In genomic region chr5:149496166-149496565, GRCh38 we compare ENCODE assay signal across 2 cellular contexts.
TF ChIP-seq lines count a peak whose summit lies in the region.

No MANE protein-coding gene starts in this region.

TF ChIP-seq in GM23338, 12 proteins besides CTCF, POLR2A, EP300 and RAD21:
- TF ChIP-seq POLR2AphosphoS5 (IDR thresholded peaks at IDR 0.05; ENCODE audit: low read depth) (no peak), ETS1 (IDR thresholded peaks at IDR 0.05) (no peak), JUNB (IDR thresholded peaks at IDR 0.05; ENCODE audit: unreplicated experiment) (no peak), ZNF331 (CRISPR knock-in tag; IDR thresholded peaks at IDR 0.05; ENCODE audit: low read depth) (no peak), REST (IDR thresholded peaks at IDR 0.05; ENCODE audit: unreplicated experiment) (no peak), EZH2 (IDR thresholded peaks at IDR 0.05; ENCODE audit: low read depth, unreplicated experiment) (no peak), STAT1 (IDR thresholded peaks at IDR 0.05; ENCODE audit: unreplicated experiment) (no peak), EZH2phosphoT487 (IDR thresholded peaks at IDR 0.05; ENCODE audit: unreplicated experiment) (no peak), ZNF462 (CRISPR knock-in tag; IDR thresholded peaks at IDR 0.05) (no peak), CREB1 (CRISPR knock-in tag; IDR thresholded peaks at IDR 0.05; ENCODE audit: low read depth) (no peak), ZNF114 (CRISPR knock-in tag; IDR thresholded peaks at IDR 0.05) (no peak), NANOG (IDR thresholded peaks at IDR 0.05; ENCODE audit: borderline replicate concordance) (no peak)

TF ChIP-seq in K562, 482 proteins besides CTCF, POLR2A, EP300 and RAD21:
- TF ChIP-seq HINFP (tag; conservative IDR thresholded peaks at IDR 0.05; ENCODE audit: low read depth): no peak
- TF ChIP-seq ZBTB1 (CRISPR knock-in tag; IDR thresholded peaks at IDR 0.05; ENCODE audit: borderline replicate concordance, low read depth): no peak
- TF ChIP-seq GATAD2B (IDR thresholded peaks at IDR 0.05; ENCODE audit: borderline replicate concordance): no peak
